Comparison of ENCODE assay signal across 37 cellular contexts in genomic region chr7:86989407-86989806, GRCh38.
"Had no signal": no experiment of that assay in that cellular context is flagged by ENCODE, and none has a peak within 500 bp of the region (broad histone marks: within the 10 kb centered on the region; RNA-seq: fewer than 3 reads in every experiment).

No MANE protein-coding gene starts in this region.

- H3K9me3 Mint-ChIP-seq: activated naive CD8-positive, alpha-beta T cell treated with anti-CD3 and anti-CD28 coated beads, Interleukin-2, amount 50 U/mL, for 24 hours had no signal

- H3K4me1 ChIP-seq: ascending aorta had no signal

- H3K27me3 Mint-ChIP-seq: activated CD4-positive, alpha-beta memory T cell treated with anti-CD3 and anti-CD28 coated beads, Interleukin-2, amount 10 ng/mL, durations not matched to agents 7 days and 5 days; activated CD4-positive, alpha-beta T cell treated with anti-CD3 and anti-CD28 coated beads for 36 hours; activated CD4-positive, alpha-beta T cell treated with anti-CD3 and anti-CD28 coated beads, Interleukin-2, amount 10 ng/mL, durations not matched to agents 7 days and 5 days; activated CD8-positive, alpha-beta memory T cell treated with anti-CD3 and anti-CD28 coated beads, Interleukin-2, amount 10 ng/mL, durations not matched to agents 7 days and 5 days; activated naive CD4-positive, alpha-beta T cell treated with anti-CD3 and anti-CD28 coated beads, Interleukin-2, amount 10 ng/mL, durations not matched to agents 7 days and 5 days; activated naive CD4-positive, alpha-beta T cell treated with anti-CD3 and anti-CD28 coated beads, Interleukin-2, amount 50 U/mL, for 24 hours; activated naive CD8-positive, alpha-beta T cell treated with anti-CD3 and anti-CD28 coated beads, Interleukin-2, amount 50 U/mL, for 24 hours; central memory CD8-positive, alpha-beta T cell had no signal

- H3K36me3 ChIP-seq: ascending aorta, cardiac muscle cell had no signal

- H3K27ac Mint-ChIP-seq: activated B cell treated with CpG ODN at 0.5 μM for 24 hours; activated CD4-positive, alpha-beta memory T cell treated with anti-CD3 and anti-CD28 coated beads, Interleukin-2, amount 10 ng/mL, durations not matched to agents 7 days and 5 days; activated CD4-positive, alpha-beta T cell treated with anti-CD3 and anti-CD28 coated beads for 36 hours; activated CD4-positive, alpha-beta T cell treated with anti-CD3 and anti-CD28 coated beads, Interleukin-2, amount 10 ng/mL, durations not matched to agents 7 days and 5 days; activated CD8-positive, alpha-beta memory T cell treated with anti-CD3 and anti-CD28 coated beads, Interleukin-2, amount 10 ng/mL, durations not matched to agents 7 days and 5 days; activated CD8-positive, alpha-beta T cell treated with anti-CD3 and anti-CD28 coated beads, Interleukin-2, amount 10 ng/mL, durations not matched to agents 7 days and 5 days; activated naive CD4-positive, alpha-beta T cell treated with anti-CD3 and anti-CD28 coated beads, Interleukin-2, amount 10 ng/mL, durations not matched to agents 7 days and 5 days; activated naive CD4-positive, alpha-beta T cell treated with anti-CD3 and anti-CD28 coated beads, Interleukin-2, amount 50 U/mL, for 24 hours; activated naive CD8-positive, alpha-beta T cell; activated naive CD8-positive, alpha-beta T cell treated with anti-CD3 and anti-CD28 coated beads, Interleukin-2, amount 10 ng/mL, durations not matched to agents 7 days and 5 days; activated naive CD8-positive, alpha-beta T cell treated with anti-CD3 and anti-CD28 coated beads, Interleukin-2, amount 50 U/mL, for 24 hours; activated T-cell treated with anti-CD3 and anti-CD28 coated beads, Interleukin-2, amount 50 U/mL, for 24 hours; activated T-helper 2 cell treated with anti-CD3 and anti-CD28 coated beads, Interferon-gamma antibody, Interleukin-2, Interleukin-4, amounts not matched to agents 10 μg/mL and 5 μg/mL and 100 μg/mL, durations not matched to agents 14 hours and 24 hours and 36 hours; brain; T-helper 1 cell treated with Interleukin-12 subunit alpha and Interleukin-12 subunit beta and Interleukin-4 antibody, amounts not matched to agents 30 μg/mL and 1 μg/mL, for 36 hours; T-helper 2 cell treated with Interferon-gamma antibody and Interleukin-4, amounts not matched to agents 5 μg/mL and 100 μg/mL, for 36 hours had no signal

- FAIRE-seq: bronchial epithelial cell, TTC549 had no signal

- H3K27ac ChIP-seq: ascending aorta, cardiac muscle cell, VCaP had no signal

- H3K36me3 Mint-ChIP-seq: activated naive CD8-positive, alpha-beta T cell treated with anti-CD3 and anti-CD28 coated beads, Interleukin-2, amount 10 ng/mL, durations not matched to agents 7 days and 5 days had no signal

- DNase-seq: activated B cell treated with CpG ODN at 0.5 μM for 24 hours; activated CD4-positive, alpha-beta memory T cell treated with anti-CD3 and anti-CD28 coated beads, Interleukin-2, amount 10 ng/mL, durations not matched to agents 7 days and 5 days; activated CD4-positive, alpha-beta T cell treated with anti-CD3 and anti-CD28 coated beads for 36 hours; activated CD4-positive, alpha-beta T cell treated with anti-CD3 and anti-CD28 coated beads for 48 hours; activated CD4-positive, alpha-beta T cell treated with anti-CD3 and anti-CD28 coated beads, Interleukin-2, amount 10 ng/mL, durations not matched to agents 7 days and 5 days; activated CD4-positive, alpha-beta T cell treated with anti-CD3 and anti-CD28 coated beads, Interleukin-2, amount 50 U/mL, for 48 hours; activated CD4-positive, CD25-positive, alpha-beta regulatory T cell treated with anti-CD3 and anti-CD28 coated beads, Interleukin-2, amount 50 U/mL, for 72 hours; activated CD8-positive, alpha-beta memory T cell treated with anti-CD3 and anti-CD28 coated beads for 24 hours; activated CD8-positive, alpha-beta memory T cell treated with anti-CD3 and anti-CD28 coated beads, Interleukin-2, amount 10 ng/mL, durations not matched to agents 7 days and 5 days; activated CD8-positive, alpha-beta memory T cell treated with anti-CD3 and anti-CD28 coated beads, Interleukin-2, amount 50 U/mL, for 48 hours; activated CD8-positive, alpha-beta T cell treated with anti-CD3 and anti-CD28 coated beads, Interleukin-2, amount 10 ng/mL, durations not matched to agents 7 days and 5 days; activated effector memory CD4-positive, alpha-beta T cell treated with Interleukin-2 at 50 U/mL for 16 hours; activated gamma-delta T cell; activated naive CD4-positive, alpha-beta T cell treated with anti-CD3 and anti-CD28 coated beads, Interleukin-2, amount 10 ng/mL, durations not matched to agents 7 days and 5 days; activated naive CD4-positive, alpha-beta T cell treated with Interleukin-2 at 50 U/mL for 16 hours; activated naive CD8-positive, alpha-beta T cell treated with anti-CD3 and anti-CD28 coated beads, Interleukin-2, amount 10 ng/mL, durations not matched to agents 7 days and 5 days; activated naive CD8-positive, alpha-beta T cell treated with anti-CD3 and anti-CD28 coated beads, Interleukin-2, amount 50 U/mL, for 24 hours; activated T-cell treated with anti-CD3 and anti-CD28 coated beads, Interleukin-2, amount 50 U/mL, for 24 hours; activated T-cell treated with anti-CD3 and anti-CD28 coated beads, Interleukin-2, amount 50 U/mL, for 48 hours; amygdala; anterior cingulate cortex; caudate nucleus; cerebellar nuclear complex; T-helper 2 cell; T-helper 9 cell had no signal

- H3K4me1 Mint-ChIP-seq: activated B cell treated with CpG ODN at 0.5 μM for 24 hours; activated CD8-positive, alpha-beta memory T cell treated with anti-CD3 and anti-CD28 coated beads, Interleukin-2, amount 10 ng/mL, durations not matched to agents 7 days and 5 days; activated naive CD8-positive, alpha-beta T cell treated with anti-CD3 and anti-CD28 coated beads, Interleukin-2, amount 10 ng/mL, durations not matched to agents 7 days and 5 days; central memory CD8-positive, alpha-beta T cell had no signal

- H3K4me3 Mint-ChIP-seq: activated B cell treated with CpG ODN at 0.5 μM for 24 hours; activated CD4-positive, alpha-beta memory T cell treated with anti-CD3 and anti-CD28 coated beads, Interleukin-2, amount 10 ng/mL, durations not matched to agents 7 days and 5 days; activated CD4-positive, alpha-beta T cell treated with anti-CD3 and anti-CD28 coated beads for 36 hours; activated CD4-positive, alpha-beta T cell treated with anti-CD3 and anti-CD28 coated beads, Interleukin-2, amount 10 ng/mL, durations not matched to agents 7 days and 5 days; activated CD8-positive, alpha-beta memory T cell treated with anti-CD3 and anti-CD28 coated beads, Interleukin-2, amount 10 ng/mL, durations not matched to agents 7 days and 5 days; activated CD8-positive, alpha-beta T cell treated with anti-CD3 and anti-CD28 coated beads, Interleukin-2, amount 10 ng/mL, durations not matched to agents 7 days and 5 days; activated naive CD4-positive, alpha-beta T cell treated with anti-CD3 and anti-CD28 coated beads, Interleukin-2, amount 10 ng/mL, durations not matched to agents 7 days and 5 days; activated naive CD4-positive, alpha-beta T cell treated with anti-CD3 and anti-CD28 coated beads, Interleukin-2, amount 50 U/mL, for 24 hours; activated naive CD8-positive, alpha-beta T cell; activated naive CD8-positive, alpha-beta T cell treated with anti-CD3 and anti-CD28 coated beads, Interleukin-2, amount 10 ng/mL, durations not matched to agents 7 days and 5 days; activated naive CD8-positive, alpha-beta T cell treated with anti-CD3 and anti-CD28 coated beads, Interleukin-2, amount 50 U/mL, for 24 hours; activated T-cell treated with anti-CD3 and anti-CD28 coated beads, Interleukin-2, amount 50 U/mL, for 24 hours; brain; central memory CD8-positive, alpha-beta T cell; T-helper 1 cell treated with Interleukin-12 subunit alpha and Interleukin-12 subunit beta and Interleukin-4 antibody, amounts not matched to agents 30 μg/mL and 1 μg/mL, for 36 hours; T-helper 2 cell treated with Interferon-gamma antibody and Interleukin-4, amounts not matched to agents 5 μg/mL and 100 μg/mL, for 36 hours had no signal

- ATAC-seq: activated CD4-positive, alpha-beta T cell treated with anti-CD3 and anti-CD28 coated beads for 36 hours; activated CD8-positive, alpha-beta memory T cell treated with anti-CD3 and anti-CD28 coated beads, Interleukin-2, amount 10 ng/mL, durations not matched to agents 7 days and 5 days; activated CD8-positive, alpha-beta T cell treated with anti-CD3 and anti-CD28 coated beads, Interleukin-2, amount 10 ng/mL, durations not matched to agents 7 days and 5 days; activated naive CD8-positive, alpha-beta T cell treated with anti-CD3 and anti-CD28 coated beads, Interleukin-2, amount 50 U/mL, for 24 hours had no signal

- H3K27me3 ChIP-seq: ascending aorta, cardiac muscle cell had no signal

- H3K4me3 ChIP-seq: ascending aorta, cardiac muscle cell had no signal
